ENCODE assay signal across 32 cellular contexts in the genomic region with DNA sequence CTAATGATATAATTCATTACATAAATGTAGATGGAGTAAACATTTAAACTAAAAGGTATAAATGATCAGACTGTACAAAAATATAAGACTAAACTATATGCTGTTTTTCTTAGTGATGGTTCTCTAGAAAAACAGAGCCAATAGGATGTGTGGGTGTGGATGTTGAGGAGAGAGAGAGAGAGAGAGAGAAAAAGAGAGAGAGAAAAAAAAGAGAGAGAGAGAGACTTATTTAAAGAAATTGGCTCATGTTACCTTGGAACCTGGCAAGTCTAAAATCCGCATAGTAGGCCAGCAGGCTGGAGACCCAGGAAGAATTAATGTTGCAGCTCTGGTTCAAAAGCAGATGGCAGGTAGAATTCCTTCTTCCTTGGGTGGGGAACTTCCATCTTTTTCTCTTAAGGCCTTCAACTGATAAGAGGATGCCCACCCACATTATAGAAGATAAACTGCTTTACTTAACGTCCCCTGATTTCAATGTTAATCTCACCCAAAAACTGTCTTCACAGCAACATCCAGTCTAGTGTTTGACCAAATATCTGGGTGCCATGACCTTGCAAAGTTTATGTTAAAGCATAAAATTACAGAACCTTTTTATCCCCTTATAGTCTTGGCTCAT.
"Had no signal": no experiment of that assay in that cellular context is flagged by ENCODE, and none has a peak within 500 bp of the region (broad histone marks: within the 10 kb centered on the region; RNA-seq: fewer than 3 reads in every experiment).

No MANE protein-coding gene starts in this region.

- H3K9me3 Mint-ChIP-seq: activated T-cell treated with anti-CD3 and anti-CD28 coated beads, Interleukin-2, amount 50 U/mL, for 72 hours; activated T-helper 1 cell treated with anti-CD3 and anti-CD28 coated beads, Interleukin-12 subunit alpha, Interleukin-12 subunit beta, Interleukin-2, Interleukin-4 antibody, amounts not matched to agents 30 ng/mL and 10 ng/mL and 1 ng/mL, durations not matched to agents 14 hours and 24 hours and 36 hours; activated T-helper 17 cell treated with anti-CD3 and anti-CD28 coated beads, Interleukin-2, amount 50 U/mL, for 72 hours; T-helper 1 cell treated with Interleukin-12 subunit alpha and Interleukin-12 subunit beta and Interleukin-4 antibody, amounts not matched to agents 30 μg/mL and 1 μg/mL, for 36 hours had no signal

- H3K4me1 Mint-ChIP-seq: activated B cell treated with CpG ODN at 0.5 μM for 24 hours; activated naive CD8-positive, alpha-beta T cell treated with anti-CD3 and anti-CD28 coated beads for 36 hours; activated T-helper 17 cell treated with anti-CD3 and anti-CD28 coated beads, Interleukin-2, amount 50 U/mL, for 72 hours had no signal

- H3K4me3 Mint-ChIP-seq: activated B cell treated with CpG ODN at 0.5 μM for 24 hours; activated CD4-positive, alpha-beta memory T cell treated with anti-CD3 and anti-CD28 coated beads for 36 hours; activated CD8-positive, alpha-beta T cell treated with anti-CD3 and anti-CD28 coated beads for 36 hours; activated naive CD4-positive, alpha-beta T cell treated with anti-CD3 and anti-CD28 coated beads for 36 hours; activated naive CD8-positive, alpha-beta T cell treated with anti-CD3 and anti-CD28 coated beads for 36 hours; activated T-cell treated with anti-CD3 and anti-CD28 coated beads, Interleukin-2, amount 50 U/mL, for 4 hours; activated T-cell treated with anti-CD3 and anti-CD28 coated beads, Interleukin-2, amount 50 U/mL, for 72 hours; activated T-helper 1 cell treated with anti-CD3 and anti-CD28 coated beads, Interleukin-12 subunit alpha, Interleukin-12 subunit beta, Interleukin-2, Interleukin-4 antibody, amounts not matched to agents 30 ng/mL and 10 ng/mL and 1 ng/mL, durations not matched to agents 14 hours and 24 hours and 36 hours; activated T-helper 17 cell treated with anti-CD3 and anti-CD28 coated beads, Interleukin-2, amount 50 U/mL, for 72 hours; T-helper 1 cell treated with Interleukin-12 subunit alpha and Interleukin-12 subunit beta and Interleukin-4 antibody, amounts not matched to agents 30 μg/mL and 1 μg/mL, for 36 hours; T-helper 2 cell treated with Interferon-gamma antibody and Interleukin-4, amounts not matched to agents 5 μg/mL and 100 μg/mL, for 36 hours had no signal

- H3K27me3 Mint-ChIP-seq: activated B cell treated with CpG ODN at 0.5 μM for 24 hours; activated CD4-positive, alpha-beta memory T cell treated with anti-CD3 and anti-CD28 coated beads for 36 hours had no signal

- H3K36me3 Mint-ChIP-seq: activated CD4-positive, alpha-beta memory T cell treated with anti-CD3 and anti-CD28 coated beads for 36 hours; activated naive CD4-positive, alpha-beta T cell treated with anti-CD3 and anti-CD28 coated beads, Interleukin-2, amount 50 U/mL, for 72 hours; activated naive CD8-positive, alpha-beta T cell treated with anti-CD3 and anti-CD28 coated beads for 36 hours had no signal

- DNase-seq: activated B cell treated with CpG ODN at 0.5 μM for 24 hours; activated CD4-positive, alpha-beta memory T cell treated with anti-CD3 and anti-CD28 coated beads for 36 hours; activated CD4-positive, alpha-beta T cell treated with anti-CD3 and anti-CD28 coated beads for 4 hours; activated CD4-positive, alpha-beta T cell treated with anti-CD3 and anti-CD28 coated beads, Interleukin-2, amount 50 U/mL, for 1 hour; activated CD4-positive, alpha-beta T cell treated with anti-CD3 and anti-CD28 coated beads, Interleukin-2, amount 50 U/mL, for 4 hours; activated CD4-positive, CD25-positive, alpha-beta regulatory T cell treated with anti-CD3 and anti-CD28 coated beads, Interleukin-2, amount 50 U/mL, for 72 hours; activated CD8-positive, alpha-beta memory T cell treated with anti-CD3 and anti-CD28 coated beads, Interleukin-2, amount 50 U/mL, for 4 hours; activated CD8-positive, alpha-beta T cell treated with anti-CD3 and anti-CD28 coated beads for 36 hours; activated effector memory CD4-positive, alpha-beta T cell treated with anti-CD3 and anti-CD28 coated beads, Interleukin-2, amount 50 U/mL, for 16 hours; activated gamma-delta T cell treated with Interleukin-2 at 50 U/mL for 16 hours; activated naive CD4-positive, alpha-beta T cell; activated naive CD4-positive, alpha-beta T cell treated with anti-CD3 and anti-CD28 coated beads for 36 hours; activated naive CD4-positive, alpha-beta T cell treated with anti-CD3 and anti-CD28 coated beads, Interleukin-2, amount 50 U/mL, for 16 hours; activated naive CD8-positive, alpha-beta T cell treated with anti-CD3 and anti-CD28 coated beads for 36 hours; activated T-cell treated with anti-CD3 and anti-CD28 coated beads for 4 hours; activated T-cell treated with anti-CD3 and anti-CD28 coated beads, Interleukin-2, amount 50 U/mL, for 1 hour; activated T-cell treated with anti-CD3 and anti-CD28 coated beads, Interleukin-2, amount 50 U/mL, for 4 hours; activated T-cell treated with anti-CD3 and anti-CD28 coated beads, Interleukin-2, amount 50 U/mL, for 72 hours; adrenal gland; amniotic stem cell; aorta; body of pancreas; brain microvascular endothelial cell; central memory CD4-positive, alpha-beta T cell; T-helper 1 cell; T-helper 2 cell; T-helper 9 cell had no signal

- H3K27ac Mint-ChIP-seq: activated B cell treated with CpG ODN at 0.5 μM for 24 hours; activated CD4-positive, alpha-beta memory T cell treated with anti-CD3 and anti-CD28 coated beads for 36 hours; activated CD8-positive, alpha-beta T cell treated with anti-CD3 and anti-CD28 coated beads for 36 hours; activated naive CD4-positive, alpha-beta T cell treated with anti-CD3 and anti-CD28 coated beads for 36 hours; activated naive CD4-positive, alpha-beta T cell treated with anti-CD3 and anti-CD28 coated beads, Interleukin-2, amount 50 U/mL, for 72 hours; activated naive CD8-positive, alpha-beta T cell treated with anti-CD3 and anti-CD28 coated beads for 36 hours; activated T-cell treated with anti-CD3 and anti-CD28 coated beads, Interleukin-2, amount 50 U/mL, for 72 hours; activated T-helper 1 cell treated with anti-CD3 and anti-CD28 coated beads, Interleukin-12 subunit alpha, Interleukin-12 subunit beta, Interleukin-2, Interleukin-4 antibody, amounts not matched to agents 30 ng/mL and 10 ng/mL and 1 ng/mL, durations not matched to agents 14 hours and 24 hours and 36 hours; activated T-helper 17 cell treated with anti-CD3 and anti-CD28 coated beads, Interleukin-2, amount 50 U/mL, for 72 hours; T-helper 1 cell treated with Interleukin-12 subunit alpha and Interleukin-12 subunit beta and Interleukin-4 antibody, amounts not matched to agents 30 μg/mL and 1 μg/mL, for 36 hours; T-helper 2 cell treated with Interferon-gamma antibody and Interleukin-4, amounts not matched to agents 5 μg/mL and 100 μg/mL, for 36 hours had no signal
